Comparison of ENCODE assay signal across 8 cellular contexts in the genomic region with DNA sequence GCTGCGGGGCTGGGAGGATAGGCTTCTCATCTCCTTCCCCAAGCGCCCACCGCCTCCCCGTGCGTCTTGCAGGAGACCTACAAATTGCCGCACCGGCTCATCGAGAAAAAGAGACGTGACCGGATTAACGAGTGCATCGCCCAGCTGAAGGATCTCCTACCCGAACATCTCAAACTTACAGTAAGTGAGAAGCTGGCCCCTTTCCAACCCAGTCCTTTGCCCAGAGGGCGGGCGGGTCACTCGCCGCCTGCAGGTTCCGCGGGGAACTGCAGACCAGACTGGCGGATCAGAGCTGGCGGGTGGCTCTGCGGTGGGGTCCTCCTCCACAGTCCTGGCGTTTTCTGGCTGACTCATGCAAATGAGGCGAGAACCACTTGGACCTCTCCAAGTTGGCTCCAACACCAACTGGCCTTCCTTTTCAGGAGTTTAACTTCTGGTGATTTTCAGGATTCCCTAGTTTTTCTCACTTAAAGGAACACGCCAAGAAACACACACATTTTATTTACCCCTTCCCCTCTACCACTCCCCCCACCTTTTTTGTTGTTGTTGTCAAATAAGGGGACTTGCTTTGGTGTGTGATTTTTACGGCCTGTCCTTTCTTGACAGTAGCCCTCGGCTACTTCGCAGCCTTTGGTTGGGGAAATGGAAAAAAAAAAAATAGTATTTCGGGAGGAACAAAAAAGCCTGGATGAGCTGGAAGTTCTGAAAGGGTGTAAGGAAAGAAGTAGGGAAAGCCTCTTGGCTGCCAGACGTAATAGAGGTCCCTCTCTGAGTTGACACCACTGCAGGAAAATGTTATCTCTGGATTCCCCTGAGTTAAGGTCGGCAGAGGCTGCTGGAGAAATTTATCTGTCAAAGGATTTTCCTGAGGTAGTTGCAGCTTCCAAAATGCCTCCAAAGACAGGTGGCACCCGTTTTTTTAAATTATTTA.
DNase-seq lines count a peak whose midpoint lies in the region; ATAC-seq and TF ChIP-seq lines count a peak whose summit lies in the region.

No MANE protein-coding gene starts in this region.

- CTCF ChIA-PET in HEK293T (lab: Yijun Ruan, JAX): interaction anchor here (0.6 to 2.5 kb wide), 10 partner anchors 28 to 286 kb away, joined by 3 to 9 read pairs (median 3); no protein-coding TSS in a partner anchor

- H3K27ac ChIP-seq in caudate nucleus (ENCODE audit: low read depth, low read length): peak overlapping the region; percentile 97

- POLR2A ChIA-PET in HEK293T (lab: Yijun Ruan, JAX): interaction anchor here (0.9 to 12.2 kb wide), 8 partner anchors 8 to 260 kb away, joined by 3 to 159 read pairs (median 5); no protein-coding TSS in a partner anchor

- peak; percentile 72 for DNase-seq in DMS 273 treated with DMSO at 0.1 percent for 48 hours (lab: John Stamatoyannopoulos, UW)
- peak; percentile 70 for DNase-seq in HEK293T (ENCODE audit: extremely low spot score)
- DNase-seq in NCI-H226: peak; percentile 87
- DNase-seq in activated CD4-positive, CD25-positive, alpha-beta regulatory T cell treated with anti-CD3 and anti-CD28 coated beads, Interleukin-2, amount 50 U/mL, for 16 hours (ENCODE audit: low read depth, low spot score): peak; percentile 68
- DNase-seq in caudate nucleus (lab: John Stamatoyannopoulos, UW): peak in 53 of 61 donors; percentile 6 to 83 (median 59)
- DNase-seq in islet precursor cell: peak; percentile 98
- peak; percentile 78 to 91 for DNase-seq in stimulated activated CD4-positive, alpha-beta T cell treated with anti-CD3 and anti-CD28 coated beads, Interleukin-12 subunit alpha, Interleukin-12 subunit beta, amount 100 ng/mL, for 24 hours (ENCODE audit: low read depth in 2 of 2)

- ATAC-seq in GM18511 (IDR thresholded peaks at IDR 0.05; ENCODE audit: unreplicated experiment): no peak

TF ChIP-seq in HEK293T, 16 proteins besides CTCF, POLR2A, EP300 and RAD21:
- TF ChIP-seq CTBP1 (IDR thresholded peaks at IDR 0.05; ENCODE audit: borderline replicate concordance): no peak
- no peak for TF ChIP-seq HDGF (IDR thresholded peaks at IDR 0.05; ENCODE audit: borderline replicate concordance)
- TF ChIP-seq ZNF384 (IDR thresholded peaks at IDR 0.05): no peak
- no peak for TF ChIP-seq NFRKB (IDR thresholded peaks at IDR 0.05)
- TF ChIP-seq, protein P1, sequence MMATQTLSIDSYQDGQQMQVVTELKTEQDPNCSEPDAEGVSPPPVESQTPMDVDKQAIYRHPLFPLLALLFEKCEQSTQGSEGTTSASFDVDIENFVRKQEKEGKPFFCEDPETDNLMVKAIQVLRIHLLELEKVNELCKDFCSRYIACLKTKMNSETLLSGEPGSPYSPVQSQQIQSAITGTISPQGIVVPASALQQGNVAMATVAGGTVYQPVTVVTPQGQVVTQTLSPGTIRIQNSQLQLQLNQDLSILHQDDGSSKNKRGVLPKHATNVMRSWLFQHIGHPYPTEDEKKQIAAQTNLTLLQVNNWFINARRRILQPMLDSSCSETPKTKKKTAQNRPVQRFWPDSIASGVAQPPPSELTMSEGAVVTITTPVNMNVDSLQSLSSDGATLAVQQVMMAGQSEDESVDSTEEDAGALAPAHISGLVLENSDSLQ (IDR thresholded peaks at IDR 0.05): no peak
- 0 out of 2 replicates have a peak, but pooled peaks have one; percentile 11 for TF ChIP-seq FOXM1 (IDR thresholded peaks at IDR 0.05; ENCODE audit: borderline replicate concordance)
